ENCODE assay signal across 8 cellular contexts in the genomic region with DNA sequence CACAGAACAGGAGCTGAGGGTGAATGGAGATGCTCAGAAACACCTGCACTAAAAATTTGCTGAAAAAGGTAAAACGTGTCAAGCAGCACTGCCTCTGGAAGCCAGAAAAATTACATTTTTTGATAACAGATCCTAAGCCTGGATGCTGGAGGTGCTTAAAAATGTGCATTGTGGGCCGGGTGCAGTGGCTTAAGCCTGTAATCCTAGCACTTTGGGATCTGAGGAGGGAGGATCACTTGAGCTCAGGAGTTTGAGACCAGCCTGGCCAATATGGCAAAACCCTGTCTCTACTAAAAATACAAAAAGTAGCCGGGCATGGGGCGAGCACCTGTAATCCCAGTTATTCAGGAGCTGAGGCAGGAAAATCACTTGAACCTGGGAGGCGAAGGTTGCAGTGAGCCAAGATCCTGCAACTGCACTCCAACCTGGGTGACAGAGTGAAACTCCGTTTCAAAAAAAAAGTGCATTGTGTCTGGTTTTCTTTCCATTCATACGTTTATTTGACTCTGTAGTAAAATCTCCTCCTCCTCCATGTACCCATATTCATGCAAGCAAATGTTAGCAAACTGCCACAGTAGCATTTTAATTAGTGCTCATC. TPM values are rescaled to one million over a fixed set of nuclear protein-coding genes. Genes with fewer than 3 reads are reported as not detected.
A peak's percentile ranks its signal among the peaks of the same experiment; 100 is the strongest.
DNase-seq lines count a peak whose midpoint lies in the region; ATAC-seq, FAIRE-seq and TF ChIP-seq lines count a peak whose summit lies in the region.

No MANE protein-coding gene starts in this region.

- no peaks in the 10 kb centered on the region for H3K27me3 ChIP-seq in GM23248 (replicated peaks; ENCODE audit: insufficient read depth)
- no peaks in the 10 kb centered on the region for H3K27me3 ChIP-seq in small intestine (ENCODE audit: control insufficient read depth in 2 of 2, insufficient read depth in 2 of 2, low read length in 2 of 2)

- H3K9me3 Mint-ChIP-seq in glutamatergic neuron (ENCODE audit: unreplicated experiment), result no peaks in the 10 kb centered on the region

- H3K36me3 ChIP-seq in GM23248 (ENCODE audit: low read depth) (no peaks in the 10 kb centered on the region), small intestine (ENCODE audit: control insufficient read depth in 2 of 2, insufficient read depth in 2 of 2, low read length in 2 of 2) (peaks cover 0 to 4% of the 10 kb centered on the region in 2 donors)

- H3K4me1 Mint-ChIP-seq in glutamatergic neuron (ENCODE audit: low read depth, unreplicated experiment), result peaks cover 11% of the 10 kb centered on the region

- ATAC-seq in SK-N-SH treated with all-trans-retinoic acid at 6 μM for 48 hours (peak; percentile 11; the same call in 2 of the 3 replicates), HG02884 (IDR thresholded peaks at IDR 0.05; ENCODE audit: unreplicated experiment) (no peak)

- H3K4me1 ChIP-seq in GM23248 (ENCODE audit: insufficient read depth), result 0 out of 2 replicates have a peak, but pooled peaks cover 6% of the 10 kb centered on the region
- H3K4me1 ChIP-seq in small intestine (ENCODE audit: control insufficient read depth in 2 of 2, insufficient read depth in 1 of 2, low read depth in 1 of 2, low read length in 1 of 2), result peaks cover 0 to 3% of the 10 kb centered on the region in 2 donors

- 45 to 51% methylated on average over 7 of the region's 7 CpGs for WGBS in GM23248 (ENCODE audit: low coverage in 1 of 2, low lambda C conversion rate in 2 of 2, missing lambda C conversion rate in 2 of 2), 2 experiments
- WGBS in small intestine, 3 donors, result 35 to 46% (median 40%) methylated on average over 7 of the region's 7 CpGs

- H3K36me3 Mint-ChIP-seq in glutamatergic neuron (ENCODE audit: unreplicated experiment), result no peaks in the 10 kb centered on the region

- no peaks in the 10 kb centered on the region for H3K27me3 Mint-ChIP-seq in glutamatergic neuron (ENCODE audit: unreplicated experiment)

- no peaks in the 10 kb centered on the region for H3F3A ChIP-seq in GM23248 (ENCODE audit: insufficient read depth)

- H3K9ac ChIP-seq in GM23248, result peak overlapping the region; percentile 86

- H3K4me3 ChIP-seq in GM23248, result peak overlapping the region; percentile 82
- no peak overlapping the region for H3K4me3 ChIP-seq in small intestine (ENCODE audit: low read depth in 1 of 2, low read length in 2 of 2)

- H3K4me3 Mint-ChIP-seq in glutamatergic neuron (ENCODE audit: unreplicated experiment), result peak overlapping the region; percentile 90

- no peaks in the 10 kb centered on the region for H3K9me2 ChIP-seq in GM23248 (ENCODE audit: insufficient read depth)

- FAIRE-seq in small intestine (lab: Jason Lieb, UNC), result no peak

- H4K20me1 ChIP-seq in GM23248 (ENCODE audit: insufficient read depth), result no peaks in the 10 kb centered on the region

- peak overlapping the region; percentile 88 for H3K27ac ChIP-seq in GM23248
- H3K27ac ChIP-seq in small intestine (ENCODE audit: low read depth in 1 of 2, low read length in 1 of 2), result peak overlapping the region; percentile 57 to 91

- H3K27ac Mint-ChIP-seq in glutamatergic neuron (ENCODE audit: unreplicated experiment), result no peak overlapping the region

- TF ChIP-seq CTCF in glutamatergic neuron (IDR thresholded peaks at IDR 0.05; ENCODE audit: partially characterized antibody, unreplicated experiment) (no peak), GM20000 (IDR thresholded peaks at IDR 0.05; ENCODE audit: extremely low read depth, missing control alignments) (no peak)

- in situ Hi-C loops in GM23248 (cut with MboI), result no loop called here

- H3K9me3 ChIP-seq in GM23248 (ENCODE audit: low read depth) (no peaks in the 10 kb centered on the region), small intestine (ENCODE audit: control insufficient read depth, low read depth) (no peaks in the 10 kb centered on the region)

- H2AFZ ChIP-seq in GM23248, result peak overlapping the region; percentile 81

- DNase-seq in GM23248 (no peak), glutamatergic neuron (no peak), small intestine (no peak), hippocampal formation (lab: John Stamatoyannopoulos, UW) (no peak), GM20000 (ENCODE audit: low spot score) (no peak)
- DNase-seq in stimulated activated CD4-positive, alpha-beta T cell treated with anti-CD3 and anti-CD28 coated beads, Interleukin-2, amount 100 ng/mL, for 48 hours, result no peak

- H3K4me2 ChIP-seq in GM23248 (ENCODE audit: unreplicated experiment), result peak overlapping the region; percentile 85

- no peaks in the 10 kb centered on the region for H3K79me2 ChIP-seq in GM23248 (ENCODE audit: insufficient read depth)

TF ChIP-seq in SK-N-SH treated with all-trans-retinoic acid at 6 μM for 48 hours, 23 proteins besides CTCF, POLR2A, EP300 and RAD21:
- TF ChIP-seq TOX (CRISPR knock-in tag; IDR thresholded peaks at IDR 0.05; ENCODE audit: borderline replicate concordance), result no peak
- TF ChIP-seq ZFP30 (CRISPR knock-in tag; IDR thresholded peaks at IDR 0.05), result no peak
- TF ChIP-seq GLIS3 (CRISPR knock-in tag; IDR thresholded peaks at IDR 0.05), result no peak
- TF ChIP-seq, protein P1, sequence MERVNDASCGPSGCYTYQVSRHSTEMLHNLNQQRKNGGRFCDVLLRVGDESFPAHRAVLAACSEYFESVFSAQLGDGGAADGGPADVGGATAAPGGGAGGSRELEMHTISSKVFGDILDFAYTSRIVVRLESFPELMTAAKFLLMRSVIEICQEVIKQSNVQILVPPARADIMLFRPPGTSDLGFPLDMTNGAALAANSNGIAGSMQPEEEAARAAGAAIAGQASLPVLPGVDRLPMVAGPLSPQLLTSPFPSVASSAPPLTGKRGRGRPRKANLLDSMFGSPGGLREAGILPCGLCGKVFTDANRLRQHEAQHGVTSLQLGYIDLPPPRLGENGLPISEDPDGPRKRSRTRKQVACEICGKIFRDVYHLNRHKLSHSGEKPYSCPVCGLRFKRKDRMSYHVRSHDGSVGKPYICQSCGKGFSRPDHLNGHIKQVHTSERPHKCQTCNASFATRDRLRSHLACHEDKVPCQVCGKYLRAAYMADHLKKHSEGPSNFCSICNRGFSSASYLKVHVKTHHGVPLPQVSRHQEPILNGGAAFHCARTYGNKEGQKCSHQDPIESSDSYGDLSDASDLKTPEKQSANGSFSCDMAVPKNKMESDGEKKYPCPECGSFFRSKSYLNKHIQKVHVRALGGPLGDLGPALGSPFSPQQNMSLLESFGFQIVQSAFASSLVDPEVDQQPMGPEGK (CRISPR knock-in tag; IDR thresholded peaks at IDR 0.05; ENCODE audit: borderline replicate concordance), result no peak
- TF ChIP-seq CSDC2 (CRISPR knock-in tag; IDR thresholded peaks at IDR 0.05), result no peak

RNA-seq across cellular contexts. Expression of a gene that starts 0.6 kb away (rescaled TPM):
- 7.7 and 8.9 TPM in 2 replicates for total RNA-seq in GM23248 (2014; rRNA removed; shearing (Covaris generic))
- polyA plus RNA-seq in GM23248 (2016; fragmentation: Nextera tagmentation; extraction: Ambion mirVana) (5.5 and 6.7 TPM in 2 replicates), small intestine (10 to 100 TPM in 2 of 3 donors, 1 to 10 TPM in 1; 9.2 to 18.5 (median 12.7) TPM)
- total RNA-seq in glutamatergic neuron (ENCODE audit: unreplicated experiment), result 2.2 TPM

RNA-seq across cellular contexts. Expression of a gene that starts 18.6 kb away (rescaled TPM):
- 4.5 and 9.1 TPM in 2 replicates for total RNA-seq in GM23248 (2014; rRNA removed; shearing (Covaris generic))
- polyA plus RNA-seq in GM23248 (2016; fragmentation: Nextera tagmentation; extraction: Ambion mirVana), result 4.0 and 5.2 TPM in 2 replicates
- total RNA-seq in glutamatergic neuron (ENCODE audit: unreplicated experiment), result 109 TPM
- polyA plus RNA-seq in small intestine, result 1 to 10 TPM in 2 of 3 donors, under 1 TPM in 1; 0.89 to 6.4 (median 3.0) TPM

RNA-seq across cellular contexts. Expression of a gene that starts 36.5 kb away (rescaled TPM):
- total RNA-seq in GM23248 (2014; rRNA removed; shearing (Covaris generic)), result 12.9 and 14.5 TPM in 2 replicates
- polyA plus RNA-seq in GM23248 (2016; fragmentation: Nextera tagmentation; extraction: Ambion mirVana) (7.9 and 9.5 TPM in 2 replicates), small intestine (10 to 100 TPM; 17.7 to 37.1 (median 29.5) TPM)
- total RNA-seq in glutamatergic neuron (ENCODE audit: unreplicated experiment), result 1.3 TPM

RNA-seq across cellular contexts. Expression of a gene that starts 38.8 kb away (rescaled TPM):
- total RNA-seq in GM23248 (2014; rRNA removed; shearing (Covaris generic)), result 7.2 and 18.8 TPM in 2 replicates
- polyA plus RNA-seq in GM23248 (2016; fragmentation: Nextera tagmentation; extraction: Ambion mirVana), result 3.9 and 4.2 TPM in 2 replicates
- not detected for total RNA-seq in glutamatergic neuron (ENCODE audit: unreplicated experiment)
- 10 to 100 TPM in 2 of 3 donors, 1 to 10 TPM in 1; 8.9 to 19.6 (median 14.3) TPM for polyA plus RNA-seq in small intestine

RNA-seq across cellular contexts. Expression of a gene that starts 56.3 kb away (rescaled TPM):
- 9.1 and 15.0 TPM in 2 replicates for total RNA-seq in GM23248 (2014; rRNA removed; shearing (Covaris generic))
- polyA plus RNA-seq in GM23248 (2016; fragmentation: Nextera tagmentation; extraction: Ambion mirVana), result 18.4 and 19.5 TPM in 2 replicates
- total RNA-seq in glutamatergic neuron (ENCODE audit: unreplicated experiment), result 41.6 TPM
- polyA plus RNA-seq in small intestine, result 10 to 100 TPM; 15.4 to 19.6 (median 17.2) TPM

Comparison
In these comparisons a context has a peak if more than half of its experiments do, and no peak if none do; other contexts are left out.
1. RNA of a gene that starts 18.6 kb away (total RNA-seq): 109 TPM in glutamatergic neuron (single experiment); 4.5 to 9.1 TPM in GM23248; every median in the first group is over 10 times any median in the second.